Comparison of ENCODE assay signal across 1 cellular context in genomic region chr9:4497855-4498254, GRCh38.
A peak's percentile ranks its signal among the peaks of the same experiment; 100 is the strongest.
TF ChIP-seq lines count a peak whose summit lies in the region.

No MANE protein-coding gene starts in this region.

TF ChIP-seq in HEK293, 187 proteins besides CTCF, POLR2A, EP300 and RAD21 (continued from another document):
- TF ChIP-seq ZNF169 (tag by site-specific recombination; IDR thresholded peaks at IDR 0.05): no peak
- peak; percentile 66 for TF ChIP-seq SETDB1 (IDR thresholded peaks at IDR 0.05; ENCODE audit: insufficient read length, low read length)
- TF ChIP-seq PATZ1 (tag by site-specific recombination; IDR thresholded peaks at IDR 0.05): no peak
- peak; percentile 59 for TF ChIP-seq IKZF3 (tag by site-specific recombination; IDR thresholded peaks at IDR 0.05)
- peak; percentile 66 for TF ChIP-seq ZBTB17 (tag by site-specific recombination; IDR thresholded peaks at IDR 0.05)
